In genomic region chr7:143361552-143362125, GRCh38 we compare ENCODE assay signal across 9 cellular contexts. TPM values are rescaled to one million over a fixed set of nuclear protein-coding genes. Genes with fewer than 3 reads are reported as not detected.
A peak's percentile ranks its signal among the peaks of the same experiment; 100 is the strongest.
DNase-seq lines count a peak whose midpoint lies in the region; ATAC-seq and TF ChIP-seq lines count a peak whose summit lies in the region.
"Had no signal": no experiment of that assay in that cellular context is flagged by ENCODE, and none has a peak within 500 bp of the region (broad histone marks: within the 10 kb centered on the region; RNA-seq: fewer than 3 reads in every experiment).

No MANE protein-coding gene starts in this region.

- peak; percentile 40 for DNase-seq in GM03348 (ENCODE audit: low spot score)
- peak; percentile 66 for DNase-seq in NCI-H69 (lab: John Stamatoyannopoulos, UW)
- DNase-seq in esophagus squamous epithelium (lab: John Stamatoyannopoulos, UW), result no peak
- no peak for DNase-seq in progenitor cell of endocrine pancreas (ENCODE audit: low spot score, unreplicated experiment)
- DNase-seq in GM19240 (ENCODE audit: insufficient read length, low spot score), result no peak
- no peak for DNase-seq in NCI-H774 (lab: John Stamatoyannopoulos, UW)

- TF ChIP-seq CTCF in esophagus squamous epithelium (IDR thresholded peaks at IDR 0.05), result no peak
- TF ChIP-seq CTCF in progenitor cell of endocrine pancreas (IDR thresholded peaks at IDR 0.05; ENCODE audit: unreplicated experiment), result no peak

- peak overlapping the region; percentile 68 for H3K4me3 Mint-ChIP-seq in progenitor cell of endocrine pancreas (ENCODE audit: low read depth)

- H3K27ac Mint-ChIP-seq in progenitor cell of endocrine pancreas, result no peak overlapping the region

- no peaks in the 10 kb centered on the region for H3K9me3 Mint-ChIP-seq in progenitor cell of endocrine pancreas (ENCODE audit: low read depth)

- no peak for ATAC-seq in GM21786 (IDR thresholded peaks at IDR 0.05; ENCODE audit: unreplicated experiment)
- ATAC-seq in HG03139 (IDR thresholded peaks at IDR 0.05; ENCODE audit: unreplicated experiment), result no peak

- peaks cover 3% of the 10 kb centered on the region for H3K4me1 Mint-ChIP-seq in progenitor cell of endocrine pancreas (ENCODE audit: low read depth)

- H3K27ac ChIP-seq in esophagus squamous epithelium, result peak overlapping the region in 1 of 4 donors; percentile 34

- no peaks in the 10 kb centered on the region for H3K9me3 ChIP-seq in esophagus squamous epithelium

- H3K36me3 ChIP-seq in esophagus squamous epithelium, result no peaks in the 10 kb centered on the region

- H3K4me1 ChIP-seq in esophagus squamous epithelium, result peaks cover 8 to 22% (median 15%) of the 10 kb centered on the region in 3 donors

- H3K27me3 ChIP-seq in esophagus squamous epithelium, result peaks cover 3 to 71% (median 12%) of the 10 kb centered on the region in 4 donors

- intact Hi-C loops in esophagus squamous epithelium (cut with DNase I), result no loop called here

- H3K36me3 Mint-ChIP-seq in progenitor cell of endocrine pancreas (ENCODE audit: insufficient read depth), result no peaks in the 10 kb centered on the region

- WGBS in esophagus squamous epithelium, 2 donors, result 3 to 7% methylated on average over 9 to 20 of the region's 45 CpGs

- peak overlapping the region; percentile 42 to 69 (median 60) for H3K4me3 ChIP-seq in esophagus squamous epithelium
- H3K4me3 ChIP-seq: K562 had no signal

- no peak for TF ChIP-seq POLR2A in esophagus squamous epithelium (IDR thresholded peaks at IDR 0.05)

- peaks cover 81% of the 10 kb centered on the region for H3K27me3 Mint-ChIP-seq in progenitor cell of endocrine pancreas

RNA-seq across cellular contexts. Expression of gene FAM131B, which starts 0.9 kb away (rescaled TPM):
- under 1 TPM; 0.09 to 0.76 (median 0.46) TPM for total RNA-seq in esophagus squamous epithelium
- 2.3 and 3.7 TPM in 2 replicates for total RNA-seq in progenitor cell of endocrine pancreas

RNA-seq across cellular contexts. Expression of gene ZYX, which starts 19.5 kb away (rescaled TPM):
- 10 to 100 TPM; 40.2 to 78.8 (median 68.6) TPM for total RNA-seq in esophagus squamous epithelium
- 65.4 and 69.0 TPM in 2 replicates for total RNA-seq in progenitor cell of endocrine pancreas

RNA-seq across cellular contexts. Expression of gene CLCN1, which starts 45.7 kb away (rescaled TPM):
- under 1 TPM in 3 of 4 donors, not detected in 1; under 0.01 to 0.91 (median 0.13) TPM for total RNA-seq in esophagus squamous epithelium
- 0.09 and 0.14 TPM in 2 replicates for total RNA-seq in progenitor cell of endocrine pancreas

RNA-seq across cellular contexts. Expression of gene EPHA1, which starts 47.0 kb away (rescaled TPM):
- 100 to 1,000 TPM in 1 of 4 donors, 10 to 100 TPM in 3; 64.5 to 132 (median 77.4) TPM for total RNA-seq in esophagus squamous epithelium
- total RNA-seq in progenitor cell of endocrine pancreas, result 54.4 and 56.3 TPM in 2 replicates

Comparison
In these comparisons a context has a peak if more than half of its experiments do, and no peak if none do; other contexts are left out.
1. DNase-seq: peak in GM03348 (single experiment) and NCI-H69 (single experiment); none in esophagus squamous epithelium (single experiment), progenitor cell of endocrine pancreas (single experiment), GM19240 (single experiment) and NCI-H774 (single experiment).